ENCODE assay signal across 8 cellular contexts in genomic region chr19:50719566-50719965, GRCh38. TPM values are rescaled to one million over a fixed set of nuclear protein-coding genes. Genes with fewer than 3 reads are reported as not detected.
A peak's percentile ranks its signal among the peaks of the same experiment; 100 is the strongest.
DNase-seq lines count a peak whose midpoint lies in the region; TF ChIP-seq lines count a peak whose summit lies in the region.

Gene SHANK1 (minus strand): TSS chr19:50719802. CDS start chr19:50716919, 2,883 bp downstream.

- H3K36me3 ChIP-seq in OCI-LY7 (ENCODE audit: insufficient read depth, low read length) (no peaks in the 10 kb centered on the region), fibroblast of lung (ENCODE audit: control insufficient read depth, insufficient read depth, low read length) (no peaks in the 10 kb centered on the region), prostate gland (no peaks in the 10 kb centered on the region)

- WGBS in prostate gland, result 4% methylated on average over 29 of the region's 47 CpGs
- WGBS in lower leg skin, 2 donors, result 2 to 3% methylated on average over 19 to 30 of the region's 47 CpGs

- POLR2A ChIA-PET in OCI-LY7 (lab: Charles Lee), result no interaction called here

- H3K9ac ChIP-seq in fibroblast of lung (ENCODE audit: insufficient read depth, low read length), result no peak within 1 kb of the TSS

- H3K4me3 ChIP-seq in OCI-LY7 (ENCODE audit: low read depth, low read length, poor library complexity, severe bottlenecking) (no peak within 1 kb of the TSS), fibroblast of lung (replicated peaks in 1 of 4; ENCODE audit: control extremely low read depth in 1 of 4, insufficient read depth in 1 of 4, low read depth in 3 of 4, low read length in 4 of 4) (peak within 1 kb of the TSS in 3 of 4 experiments; percentile 32 to 60 (median 32)), prostate gland (peak within 1 kb of the TSS; percentile 28 to 42), lower leg skin (ENCODE audit: low read depth, poor library complexity, severe bottlenecking) (no peak within 1 kb of the TSS)

- TF ChIP-seq POLR2A in prostate gland (IDR thresholded peaks at IDR 0.05) (no peak), lower leg skin (IDR thresholded peaks at IDR 0.05) (no peak)

- H3K27ac ChIP-seq in OCI-LY7 (ENCODE audit: low read depth, low read length, poor library complexity, severe bottlenecking) (no peak within 1 kb of the TSS), fibroblast of lung (ENCODE audit: insufficient read depth, low read length) (no peak within 1 kb of the TSS), prostate gland (no peak within 1 kb of the TSS)

- H3K79me2 ChIP-seq in OCI-LY7 (ENCODE audit: insufficient read depth, low read depth, low read length) (no peaks in the 10 kb centered on the region), fibroblast of lung (ENCODE audit: control insufficient read depth, insufficient read depth, low read length) (peaks cover 4% of the 10 kb centered on the region)

- DNase-seq in EH (ENCODE audit: low read depth), result peak; percentile 43
- DNase-seq in OCI-LY7 (ENCODE audit: low spot score), result no peak
- DNase-seq in fibroblast of lung (ENCODE audit: low read depth in 2 of 2), result peak in 1 of 2 donors; percentile 21
- no peak for DNase-seq in prostate gland (ENCODE audit: low spot score)
- no peak for DNase-seq in T-helper 1 cell
- no peak for DNase-seq in stimulated activated CD4-positive, alpha-beta T cell treated with anti-CD3 and anti-CD28 coated beads, Interleukin-4, amount 100 ng/mL, for 4 hours
- no peak for DNase-seq in lower leg skin (ENCODE audit: low spot score in 2 of 2)
- DNase-seq in activated CD4-positive, CD25-positive, alpha-beta regulatory T cell treated with anti-CD3 and anti-CD28 coated beads, Interleukin-2, amount 50 U/mL, for 72 hours, result no peak

- peaks cover 21% of the 10 kb centered on the region for H3K4me1 ChIP-seq in OCI-LY7 (ENCODE audit: insufficient read depth, low read length, poor library complexity, severe bottlenecking)
- H3K4me1 ChIP-seq in fibroblast of lung (ENCODE audit: control insufficient read depth, extremely low read depth, insufficient read depth, low read length), result peaks cover 18% of the 10 kb centered on the region
- H3K4me1 ChIP-seq in prostate gland (replicated peaks), result peaks cover 4% of the 10 kb centered on the region

- H4K20me1 ChIP-seq in OCI-LY7 (ENCODE audit: insufficient read depth, low read length) (no peaks in the 10 kb centered on the region), fibroblast of lung (ENCODE audit: control insufficient read depth, extremely low read depth, insufficient read depth, low read length) (no peaks in the 10 kb centered on the region)

- H3K9me2 ChIP-seq in OCI-LY7 (ENCODE audit: insufficient read depth, low read length), result no peaks in the 10 kb centered on the region

- intact Hi-C loops in OCI-LY7 (cut with micrococcal nuclease; ENCODE audit: unreplicated experiment), result no loop called here
- intact Hi-C loops in prostate gland (cut with DNase I), result no loop called here
- intact Hi-C loops in lower leg skin (cut with DNase I; ENCODE audit: low total_unique reads), result loop anchor here (10.0 kb wide), 1 partner anchor 55 kb away; the partner anchor contains the start of gene GPR32

- H2AFZ ChIP-seq in OCI-LY7 (ENCODE audit: low read length), result no peak within 1 kb of the TSS
- no peak within 1 kb of the TSS for H2AFZ ChIP-seq in fibroblast of lung (ENCODE audit: low read length)

- H3K27me3 ChIP-seq in fibroblast of lung (ENCODE audit: control insufficient read depth, insufficient read depth, low read length) (no peaks in the 10 kb centered on the region), prostate gland (replicated peaks; ENCODE audit: insufficient read depth) (peaks cover 7% of the 10 kb centered on the region)

- TF ChIP-seq CTCF in OCI-LY7 (conservative IDR thresholded peaks at IDR 0.05; ENCODE audit: low read length) (no peak), fibroblast of lung (conservative IDR thresholded peaks at IDR 0.05 in 1 of 2, IDR thresholded peaks at IDR 0.05 in 1 of 2; ENCODE audit: low read depth in 1 of 2, low read length in 2 of 2) (no peak), prostate gland (IDR thresholded peaks at IDR 0.05) (no peak), lower leg skin (IDR thresholded peaks at IDR 0.05) (no peak)

- H3K4me2 ChIP-seq in OCI-LY7 (ENCODE audit: low read length) (peak within 1 kb of the TSS; percentile 55; the same call in 1 of the 2 replicates), fibroblast of lung (ENCODE audit: extremely low read depth, insufficient read depth, low read length) (peak within 1 kb of the TSS; percentile 48)

- H3K9me3 ChIP-seq in OCI-LY7 (ENCODE audit: low read length) (no peaks in the 10 kb centered on the region), fibroblast of lung (ENCODE audit: control insufficient read depth, insufficient read depth, low read depth, low read length) (no peaks in the 10 kb centered on the region), prostate gland (no peaks in the 10 kb centered on the region)

- no TSS peak for BruUV-seq in OCI-LY7 (replicated peaks; lab: Mats Ljungman, UMichigan)

- CTCF ChIA-PET in OCI-LY7 (lab: Charles Lee; ENCODE audit: unreplicated experiment), result no interaction called here

RNA-seq across cellular contexts. Expression of gene SHANK1, which starts in this region (rescaled TPM):
- total RNA-seq in OCI-LY7 (2014; rRNA removed; shearing (Covaris generic)), result 0.03 TPM in 2 replicates
- total RNA-seq in OCI-LY7 (2022) (10.7 and 13.1 TPM in 2 replicates), fibroblast of lung (1.8 and 7.9 TPM in 2 replicates), prostate gland (1 to 10 TPM in 1 of 2 donors, under 1 TPM in 1; 0.91 to 2.3 TPM), lower leg skin (1 to 10 TPM in 2 of 4 donors, under 1 TPM in 2; 0.30 to 1.6 (median 0.67) TPM)
- polyA plus RNA-seq in fibroblast of lung, result 1.4 and 2.3 TPM in 2 replicates
- 3.1 and 4.6 TPM in 2 replicates for polyA plus RNA-seq in fibroblast of lung (2012)
- polyA minus RNA-seq in fibroblast of lung (ENCODE audit: low replicate concordance), result 9.2 and 12.1 TPM in 2 replicates

Comparison
In these comparisons a context has a peak if more than half of its experiments do, and no peak if none do; other contexts are left out.
1. H3K4me3 ChIP-seq: peak in fibroblast of lung (3 of 4) and prostate gland (2 of 2); none in OCI-LY7 (single experiment) and lower leg skin (single experiment).